In the genomic region with DNA sequence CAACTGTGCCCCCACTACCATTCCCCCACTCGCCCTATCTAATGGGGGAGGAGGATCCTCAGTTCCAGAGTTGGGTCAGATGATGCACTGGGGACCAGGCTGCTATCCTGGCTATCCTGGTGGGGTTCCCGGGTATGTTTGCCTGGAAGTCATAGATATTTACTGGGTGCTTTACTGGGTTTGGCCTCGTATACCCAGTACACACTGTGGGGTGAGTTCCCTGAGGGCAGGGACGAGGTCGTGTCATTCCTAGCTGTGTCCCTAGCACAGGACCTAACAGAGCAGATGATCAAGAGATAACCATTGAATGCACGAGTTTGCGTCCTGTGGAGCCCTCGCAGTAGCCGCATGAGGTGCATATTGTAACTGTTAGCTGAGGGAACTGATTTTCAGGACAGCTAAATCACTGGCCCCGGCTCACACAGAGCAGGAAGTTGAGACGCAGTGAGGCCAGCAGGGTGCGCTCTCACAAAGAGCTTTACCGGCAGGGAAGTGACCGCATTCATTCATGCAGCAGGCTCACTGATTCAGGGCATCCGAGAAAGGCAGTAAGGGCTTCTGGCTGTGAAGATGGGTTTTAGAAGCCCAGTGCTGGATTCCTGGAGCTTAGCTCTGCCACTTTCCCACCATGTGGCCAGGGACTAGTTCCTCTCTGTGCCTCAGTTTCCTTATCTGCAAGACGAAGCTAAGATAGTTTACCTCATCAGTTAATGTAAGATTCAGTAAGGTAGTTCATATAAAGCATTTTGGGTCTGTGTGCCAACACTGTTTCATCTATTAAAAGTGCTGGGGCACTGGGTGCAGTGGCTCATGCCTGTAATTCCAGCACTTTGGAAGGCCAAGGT, we compare ENCODE assay signal across 9 cellular contexts. TPM values are rescaled to one million over a fixed set of nuclear protein-coding genes. Genes with fewer than 3 reads are reported as not detected.
DNase-seq lines count a peak whose midpoint lies in the region; ATAC-seq and TF ChIP-seq lines count a peak whose summit lies in the region.
"Had no signal": no experiment of that assay in that cellular context is flagged by ENCODE, and none has a peak within 500 bp of the region (broad histone marks: within the 10 kb centered on the region; RNA-seq: fewer than 3 reads in every experiment).

No MANE protein-coding gene starts in this region.

- in situ Hi-C loops in transverse colon (cut with MboI; ENCODE audit: low pct_ligation_motif_present in 1 of 4, low pct_unique_long_range_greater_than_20kb in 1 of 4, low sequenced_read_pairs in 3 of 4), result no loop called here

- H3K27ac ChIP-seq in transverse colon, result no peak overlapping the region

- H3K36me3 ChIP-seq in transverse colon, result peaks cover 0 to 14% (median 2%) of the 10 kb centered on the region in 4 donors

- no peak for TF ChIP-seq EP300 in transverse colon (IDR thresholded peaks at IDR 0.05; ENCODE audit: low read depth)

- TF ChIP-seq CTCF in nephron progenitor cell (IDR thresholded peaks at IDR 0.05) (peak; percentile 74), transverse colon (IDR thresholded peaks at IDR 0.05) (peak; percentile 46 to 62 (median 54))

- intact Hi-C loops in transverse colon (cut with DNase I; ENCODE audit: low total_unique reads), result no loop called here

- H3K4me3 Mint-ChIP-seq in effector memory CD8-positive, alpha-beta T cell, result no peak overlapping the region
- H3K4me3 Mint-ChIP-seq in nephron progenitor cell, result no peak overlapping the region

- H3K4me3 ChIP-seq in transverse colon, result no peak overlapping the region

- no peaks in the 10 kb centered on the region for H3K9me3 Mint-ChIP-seq in effector memory CD8-positive, alpha-beta T cell
- H3K9me3 Mint-ChIP-seq in nephron progenitor cell, result no peaks in the 10 kb centered on the region

- no peak overlapping the region for H3K27ac Mint-ChIP-seq in effector memory CD8-positive, alpha-beta T cell
- H3K27ac Mint-ChIP-seq in nephron progenitor cell, result peak overlapping the region; percentile 74

- WGBS in transverse colon (ENCODE audit: low coverage in 1 of 2), 2 donors, result 59% methylated on average over 16 of the region's 16 CpGs; no CpG with 5 or more reads in 1 of the 2 donors

- TF ChIP-seq POLR2A in transverse colon (IDR thresholded peaks at IDR 0.05), result no peak

- ATAC-seq in effector memory CD8-positive, alpha-beta T cell (replicated peaks), result peak; percentile 91
- ATAC-seq in HG02798 (IDR thresholded peaks at IDR 0.05; ENCODE audit: poor library complexity, unreplicated experiment), result no peak

- peaks cover under 1 to 7% (median 4%) of the 10 kb centered on the region in 4 donors for H3K4me1 ChIP-seq in transverse colon

- H3K4me1 Mint-ChIP-seq in effector memory CD8-positive, alpha-beta T cell (ENCODE audit: low read depth in 2 of 2), result peaks cover 14 to 17% of the 10 kb centered on the region in 2 donors
- H3K4me1 Mint-ChIP-seq in nephron progenitor cell, result peaks cover 8% of the 10 kb centered on the region

- H3K36me3 Mint-ChIP-seq in effector memory CD8-positive, alpha-beta T cell (ENCODE audit: insufficient read depth), result peaks cover 25% of the 10 kb centered on the region
- peaks cover 31% of the 10 kb centered on the region for H3K36me3 Mint-ChIP-seq in nephron progenitor cell (ENCODE audit: low read depth)

- no peaks in the 10 kb centered on the region for H3K9me3 ChIP-seq in transverse colon

- DNase-seq in ELF-1 (ENCODE audit: low read depth, low spot score), result peak; percentile 86
- DNase-seq in M059J (ENCODE audit: low read depth), result peak; percentile 50
- DNase-seq in activated CD4-positive, alpha-beta T cell treated with anti-CD3 and anti-CD28 coated beads, Interleukin-2, amount 50 U/mL, for 24 hours (ENCODE audit: low read depth in 1 of 2, low spot score in 1 of 2), result peak; percentile 44 to 47
- DNase-seq in effector memory CD8-positive, alpha-beta T cell, result peak; percentile 56 to 59 (median 59)
- DNase-seq in nephron progenitor cell, result peak; percentile 80
- peak; percentile 69 for DNase-seq in transverse colon
- DNase-seq in GF-D8 (lab: John Stamatoyannopoulos, UW), result no peak

- no peaks in the 10 kb centered on the region for H3K27me3 Mint-ChIP-seq in effector memory CD8-positive, alpha-beta T cell
- no peaks in the 10 kb centered on the region for H3K27me3 Mint-ChIP-seq in nephron progenitor cell (ENCODE audit: low read depth, poor library complexity)

- no peaks in the 10 kb centered on the region for H3K27me3 ChIP-seq in transverse colon

RNA-seq across cellular contexts. Expression of gene RUVBL2, which starts 6.0 kb away (rescaled TPM):
- 275 and 292 TPM in 2 replicates for total RNA-seq in M059J (2014; rRNA removed; shearing (Covaris generic))
- 10 to 100 TPM; 48.6 to 66.9 (median 59.4) TPM for total RNA-seq in transverse colon

RNA-seq across cellular contexts. Expression of gene GYS1, which starts 6.6 kb away (rescaled TPM):
- 50.1 and 67.3 TPM in 2 replicates for total RNA-seq in M059J (2014; rRNA removed; shearing (Covaris generic))
- 100 to 1,000 TPM in 1 of 4 donors, 10 to 100 TPM in 3; 31.8 to 107 (median 40.9) TPM for total RNA-seq in transverse colon

RNA-seq across cellular contexts. Expression of gene LHB, which starts 17.2 kb away (rescaled TPM):
- total RNA-seq in M059J (2014; rRNA removed; shearing (Covaris generic)), result 1.8 TPM in 1 of 2 replicates, not detected in the other
- 1 to 10 TPM in 1 of 4 donors, not detected in 3; 1.4 TPM for total RNA-seq in transverse colon
- total RNA-seq: activated CD8-positive, alpha-beta memory T cell treated with anti-CD3 and anti-CD28 coated beads for 36 hours had no signal

RNA-seq across cellular contexts. Expression of gene CGB3, which starts 24.4 kb away (rescaled TPM):
- total RNA-seq in M059J (2014; rRNA removed; shearing (Covaris generic)), result 1.7 and 7.0 TPM in 2 replicates
- total RNA-seq in transverse colon, result not detected
- total RNA-seq: activated CD8-positive, alpha-beta memory T cell treated with anti-CD3 and anti-CD28 coated beads for 36 hours had no signal

RNA-seq across cellular contexts. Expression of gene CGB2, which starts 32.0 kb away (rescaled TPM):
- total RNA-seq in M059J (2014; rRNA removed; shearing (Covaris generic)), result 1.7 and 4.2 TPM in 2 replicates
- total RNA-seq in transverse colon, result not detected
- total RNA-seq: activated CD8-positive, alpha-beta memory T cell treated with anti-CD3 and anti-CD28 coated beads for 36 hours had no signal
